ENCODE assay signal across 32 cellular contexts in the genomic region with DNA sequence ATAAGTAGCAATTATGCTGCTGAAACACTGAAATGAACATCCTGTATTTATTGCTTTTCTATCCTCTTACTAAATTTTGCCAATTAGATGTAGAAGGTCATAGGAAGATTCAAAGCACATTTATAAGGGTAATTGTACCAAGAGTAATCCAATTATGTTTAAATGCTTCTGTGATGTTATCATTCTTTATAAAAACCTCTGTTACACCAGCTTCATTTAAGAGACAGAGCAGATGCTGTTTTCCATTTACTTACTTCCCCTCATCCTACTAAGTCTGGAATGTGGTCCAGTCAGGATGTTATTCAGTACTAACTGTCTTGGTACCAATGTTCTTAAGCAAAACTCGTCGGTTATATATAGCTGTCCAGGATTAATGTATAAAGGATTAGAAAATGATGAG.
"Had no signal": no experiment of that assay in that cellular context is flagged by ENCODE, and none has a peak within 500 bp of the region (broad histone marks: within the 10 kb centered on the region; RNA-seq: fewer than 3 reads in every experiment).

No MANE protein-coding gene starts in this region.

- H3K27me3 ChIP-seq: ascending aorta, cardiac muscle cell, MG63, SJCRH30 had no signal

- ATAC-seq: activated CD8-positive, alpha-beta T cell treated with anti-CD3 and anti-CD28 coated beads for 36 hours; activated T-cell treated with anti-CD3 and anti-CD28 coated beads, Interleukin-2, amount 50 U/mL, for 72 hours; activated T-helper 17 cell treated with anti-CD3 and anti-CD28 coated beads, Interleukin-2, amount 50 U/mL, for 72 hours; Panc1 had no signal

- DNase-seq: activated CD4-positive, alpha-beta T cell treated with anti-CD3 and anti-CD28 coated beads, Interleukin-2, amount 10 ng/mL, durations not matched to agents 24 days and 14 days; activated CD4-positive, alpha-beta T cell treated with anti-CD3 and anti-CD28 coated beads, Interleukin-2, amount 50 U/mL, for 4 hours; activated CD8-positive, alpha-beta T cell treated with anti-CD3 and anti-CD28 coated beads for 36 hours; activated effector memory CD4-positive, alpha-beta T cell treated with anti-CD3 and anti-CD28 coated beads, Interleukin-2, amount 50 U/mL, for 16 hours; activated naive CD4-positive, alpha-beta T cell; activated naive CD4-positive, alpha-beta T cell treated with anti-CD3 and anti-CD28 coated beads, Interleukin-2, amount 50 U/mL, for 16 hours; activated naive CD8-positive, alpha-beta T cell treated with anti-CD3 and anti-CD28 coated beads for 36 hours; activated T-cell treated with anti-CD3 and anti-CD28 coated beads, Interleukin-2, amount 50 U/mL, for 1 hour; activated T-cell treated with anti-CD3 and anti-CD28 coated beads, Interleukin-2, amount 50 U/mL, for 72 hours; amygdala; Kasumi-1; KG1; MG63; NCI-H1048; NCI-H1105 treated with DMSO at 0.1 percent for 48 hours; NCI-H1436; NCI-H1694; NCI-H1930; NCI-H2081 treated with DMSO at 0.1 percent for 48 hours; NCI-H226; NCI-H526; NCI-H774; SHP77; SJCRH30; SW 1271; T-helper 1 cell; T-helper 2 cell; T-helper 9 cell had no signal

- H3K27ac ChIP-seq: ascending aorta, cardiac muscle cell, SJCRH30 had no signal

- H3K9me3 ChIP-seq: ascending aorta, MG63, SJCRH30 had no signal

- H3K36me3 ChIP-seq: ascending aorta, cardiac muscle cell, MG63, SJCRH30 had no signal

- H3K4me3 ChIP-seq: ascending aorta, cardiac muscle cell, MG63, SJCRH30 had no signal
